Comparison of ENCODE assay signal across 1 cellular context in genomic region chr19:46241676-46242075, GRCh38.
TF ChIP-seq lines count a peak whose summit lies in the region.

No MANE protein-coding gene starts in this region.

TF ChIP-seq in K562, 482 proteins besides CTCF, POLR2A, EP300 and RAD21:
- peak; percentile 32; the same call in 1 of the 2 replicates for TF ChIP-seq RFX1 (IDR thresholded peaks at IDR 0.05)
- TF ChIP-seq TAL1 (IDR thresholded peaks at IDR 0.05), result no peak
